ENCODE assay signal across 8 cellular contexts in the genomic region with DNA sequence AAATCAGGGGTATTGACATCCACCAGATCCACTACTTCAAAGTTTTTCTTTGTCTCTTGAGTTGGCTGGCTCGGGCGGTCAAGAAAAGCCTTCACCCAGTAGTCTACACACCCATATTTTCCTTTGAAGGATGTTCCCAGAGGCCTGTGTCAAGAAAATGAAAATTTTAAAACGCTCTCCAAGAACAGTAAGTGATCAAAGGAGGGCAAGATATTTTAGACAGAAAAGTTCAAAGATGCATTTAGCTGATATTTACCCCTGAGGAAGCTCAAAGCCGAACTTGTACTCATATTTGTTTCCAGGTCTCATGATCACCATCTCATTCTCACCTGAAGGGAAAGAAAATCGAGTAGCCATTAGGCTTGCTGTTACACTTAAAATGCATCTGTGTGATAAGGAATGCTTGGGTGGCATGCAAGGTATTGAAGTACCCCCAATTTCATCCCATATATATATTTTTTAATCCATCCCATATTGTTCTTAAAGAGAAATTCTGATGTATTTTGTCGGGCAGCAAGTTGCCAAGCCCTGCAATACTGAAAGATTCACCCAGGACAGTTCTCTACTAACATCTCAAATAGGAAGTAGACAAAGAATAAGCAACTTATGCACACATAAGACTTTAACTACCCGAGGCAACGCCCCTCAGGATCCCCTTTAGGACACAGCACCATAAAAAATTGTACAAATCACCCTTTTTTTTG. TPM values are rescaled to one million over a fixed set of nuclear protein-coding genes. Genes with fewer than 3 reads are reported as not detected.
A peak's percentile ranks its signal among the peaks of the same experiment; 100 is the strongest.
DNase-seq lines count a peak whose midpoint lies in the region; ATAC-seq and TF ChIP-seq lines count a peak whose summit lies in the region.

No MANE protein-coding gene starts in this region.

- H3K27ac ChIP-seq in breast epithelium (peak overlapping the region; percentile 95 to 96), mucosa of rectum (ENCODE audit: low read depth in 2 of 2, low read length in 2 of 2) (peak overlapping the region; percentile 95 to 99)

- H3K4me3 ChIP-seq in AG09309 (ENCODE audit: control insufficient read depth, low read depth, low read length) (peak overlapping the region; percentile 65), breast epithelium (peak overlapping the region; percentile 71 to 81 (median 76)), mucosa of rectum (ENCODE audit: low read length in 2 of 2) (peak overlapping the region; percentile 98 to 100)

- no peak for TF ChIP-seq POLR2A in breast epithelium (IDR thresholded peaks at IDR 0.05)

- TF ChIP-seq CTCF in AG09309 (IDR thresholded peaks at IDR 0.05; ENCODE audit: control insufficient read depth, insufficient read depth, low read depth, low read length, missing control alignments) (no peak), breast epithelium (IDR thresholded peaks at IDR 0.05) (peak in 1 of 3 donors; percentile 4)

- H3K9ac ChIP-seq in mucosa of rectum (ENCODE audit: low read depth in 1 of 2, low read length in 2 of 2): peak overlapping the region; percentile 94 to 100

- no peak for ATAC-seq in HG03045 (IDR thresholded peaks at IDR 0.05; ENCODE audit: unreplicated experiment)
- ATAC-seq in HG02623 (IDR thresholded peaks at IDR 0.05; ENCODE audit: unreplicated experiment): no peak

- DNase-seq in AG09309 (ENCODE audit: low read depth): no peak
- DNase-seq in Kasumi-1 (lab: John Stamatoyannopoulos, UW): peak; percentile 11 to 28
- no peak for DNase-seq in breast epithelium (ENCODE audit: low spot score in 2 of 2)
- DNase-seq in cerebellar nuclear complex (lab: John Stamatoyannopoulos, UW): no peak
- DNase-seq in AG20443 (ENCODE audit: low spot score): no peak

- intact Hi-C loops in breast epithelium (cut with DNase I; ENCODE audit: low total_unique reads): no loop called here

- H3K36me3 ChIP-seq in breast epithelium (peaks cover 19% of the 10 kb centered on the region), mucosa of rectum (ENCODE audit: control insufficient read depth in 2 of 2, insufficient read depth in 2 of 2, low read length in 2 of 2) (peaks cover 36 to 40% of the 10 kb centered on the region in 2 donors)

- H3K4me1 ChIP-seq in breast epithelium: peaks cover 0 to 9% of the 10 kb centered on the region in 2 donors
- H3K4me1 ChIP-seq in mucosa of rectum (ENCODE audit: control insufficient read depth in 2 of 2, insufficient read depth in 2 of 2, low read length in 2 of 2): peaks cover 50 to 58% of the 10 kb centered on the region in 2 donors

- no peaks in the 10 kb centered on the region for H3K9me3 ChIP-seq in breast epithelium
- H3K9me3 ChIP-seq in mucosa of rectum (ENCODE audit: control insufficient read depth in 2 of 2, low read length in 2 of 2): no peaks in the 10 kb centered on the region

- no peaks in the 10 kb centered on the region for H3K27me3 ChIP-seq in breast epithelium
- no peaks in the 10 kb centered on the region for H3K27me3 ChIP-seq in mucosa of rectum (ENCODE audit: control insufficient read depth in 2 of 2, insufficient read depth in 2 of 2, low read length in 2 of 2)

RNA-seq across cellular contexts. Expression of a gene that starts 1.1 kb away (rescaled TPM):
- 1,000 to 10,000 TPM; 2,506 to 3,955 (median 3,543) TPM for total RNA-seq in breast epithelium

RNA-seq across cellular contexts. Expression of a gene that starts 26.2 kb away (rescaled TPM):
- not detected for total RNA-seq in breast epithelium

RNA-seq across cellular contexts. Expression of a gene that starts 30.8 kb away (rescaled TPM):
- 10 to 100 TPM; 18.0 to 32.8 (median 18.1) TPM for total RNA-seq in breast epithelium

RNA-seq across cellular contexts. Expression of a gene that starts 30.9 kb away (rescaled TPM):
- total RNA-seq in breast epithelium: under 1 TPM; 0.16 to 0.98 (median 0.59) TPM

RNA-seq across cellular contexts. Expression of a gene that starts 37.5 kb away (rescaled TPM):
- total RNA-seq in breast epithelium: 10 to 100 TPM; 18.1 to 28.5 (median 21.8) TPM

Comparison
In these comparisons a context has a peak if more than half of its experiments do, and no peak if none do; other contexts are left out.
1. DNase-seq: peak in Kasumi-1 (2 of 2); none in AG09309 (single experiment), breast epithelium (0 of 2), cerebellar nuclear complex (0 of 2) and AG20443 (single experiment).
2. Peak in every context shown above with its lines, with median percentiles within 50 percentile points of each other: H3K4me3 ChIP-seq.